28 cellular contexts compared by ENCODE assay signal in the genomic region with DNA sequence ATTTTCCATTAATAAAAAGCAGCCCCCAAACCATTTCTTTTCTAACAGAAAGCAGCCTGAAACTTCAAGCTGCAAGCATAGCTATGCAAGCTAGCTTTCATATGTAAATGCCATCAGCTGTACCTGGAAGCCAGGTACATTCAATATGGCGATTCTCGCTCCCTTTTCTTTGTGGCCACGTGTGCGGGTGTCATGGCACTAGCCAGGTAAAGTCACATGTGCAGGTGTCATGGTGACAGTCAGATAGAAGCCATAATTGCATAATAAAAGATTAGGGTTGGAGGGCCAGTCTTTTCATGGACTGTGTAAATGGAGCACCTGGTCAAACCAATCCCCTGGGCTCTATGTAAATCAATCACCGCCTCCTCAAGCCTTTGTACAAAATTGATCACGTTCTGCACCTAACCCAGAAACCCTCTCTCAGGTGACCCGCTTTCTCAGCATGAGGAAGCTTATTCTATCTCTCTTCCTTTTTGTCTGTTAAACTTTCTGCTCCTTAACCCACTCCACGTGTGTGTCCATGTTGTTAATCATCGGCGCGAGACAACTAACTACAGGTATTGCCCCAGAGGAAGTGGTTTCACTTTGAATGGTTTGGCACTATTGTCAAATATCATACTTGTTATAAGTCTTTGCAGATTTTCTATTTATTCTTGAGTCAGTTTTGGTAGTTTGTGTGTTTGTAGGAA. TPM values are rescaled to one million over a fixed set of nuclear protein-coding genes. Genes with fewer than 3 reads are reported as not detected.
A peak's percentile ranks its signal among the peaks of the same experiment; 100 is the strongest.
DNase-seq lines count a peak whose midpoint lies in the region; ATAC-seq and TF ChIP-seq lines count a peak whose summit lies in the region.
"Had no signal": no experiment of that assay in that cellular context is flagged by ENCODE, and none has a peak within 500 bp of the region (broad histone marks: within the 10 kb centered on the region; RNA-seq: fewer than 3 reads in every experiment).

No MANE protein-coding gene starts in this region.

- peaks cover 10% of the 10 kb centered on the region for H3K9me3 ChIP-seq in HUES48 (ENCODE audit: control insufficient read depth, insufficient read depth, low read length)
- H3K9me3 ChIP-seq: MG63 had no signal

- no TSS peak for BruUV-seq in MCF 10A (replicated peaks; lab: Mats Ljungman, UMichigan)

- H3K4me1 Mint-ChIP-seq in activated T-helper 17 cell treated with anti-CD3 and anti-CD28 coated beads, Interleukin-2, amount 50 U/mL, for 72 hours: peaks cover under 1% of the 10 kb centered on the region
- H3K4me1 Mint-ChIP-seq in memory B cell: peaks cover 2% of the 10 kb centered on the region
- H3K4me1 Mint-ChIP-seq in MCF 10A (ENCODE audit: insufficient read depth, unreplicated experiment): peaks cover 8% of the 10 kb centered on the region
- peaks cover 10% of the 10 kb centered on the region for H3K4me1 Mint-ChIP-seq in activated naive CD4-positive, alpha-beta T cell treated with anti-CD3 and anti-CD28 coated beads, Interleukin-2, amount 10 ng/mL, durations not matched to agents 7 days and 5 days

- no peaks in the 10 kb centered on the region for H3K27me3 ChIP-seq in HUES48 (ENCODE audit: control insufficient read depth, insufficient read depth, low read length)
- H3K27me3 ChIP-seq: MG63 had no signal

- POLR2A ChIA-PET in MCF 10A (lab: Yijun Ruan, JAX): no interaction called here

- no peak for TF ChIP-seq CTCF in MCF 10A (IDR thresholded peaks at IDR 0.05; ENCODE audit: unreplicated experiment)

- no peaks in the 10 kb centered on the region for H3K9me3 Mint-ChIP-seq in activated T-helper 17 cell treated with anti-CD3 and anti-CD28 coated beads, Interleukin-2, amount 50 U/mL, for 72 hours
- H3K9me3 Mint-ChIP-seq in memory B cell: no peaks in the 10 kb centered on the region
- no peaks in the 10 kb centered on the region for H3K9me3 Mint-ChIP-seq in MCF 10A (ENCODE audit: unreplicated experiment)
- H3K9me3 Mint-ChIP-seq in activated naive CD4-positive, alpha-beta T cell treated with anti-CD3 and anti-CD28 coated beads, Interleukin-2, amount 10 ng/mL, durations not matched to agents 7 days and 5 days: no peaks in the 10 kb centered on the region
- H3K9me3 Mint-ChIP-seq: activated T-helper 2 cell treated with anti-CD3 and anti-CD28 coated beads, Interferon-gamma antibody, Interleukin-2, Interleukin-4, amounts not matched to agents 10 μg/mL and 5 μg/mL and 100 μg/mL, durations not matched to agents 14 hours and 24 hours and 36 hours; CD4-positive, alpha-beta T cell; central memory CD8-positive, alpha-beta T cell had no signal

- CTCF ChIA-PET in MCF 10A (lab: Yijun Ruan, JAX): interaction anchor here (0.6 to 1.1 kb wide), 2 partner anchors 240 to 656 kb away, joined by 3 to 4 read pairs; no protein-coding TSS in a partner anchor
- CTCF ChIA-PET in activated naive CD4-positive, alpha-beta T cell treated with anti-CD3 and anti-CD28 coated beads, Interleukin-2, amount 10 ng/mL, durations not matched to agents 7 days and 5 days (lab: Charles Lee): no interaction called here

- ATAC-seq in activated T-helper 17 cell treated with anti-CD3 and anti-CD28 coated beads, Interleukin-2, amount 50 U/mL, for 72 hours (replicated peaks): no peak
- no peak for ATAC-seq in memory B cell (ENCODE audit: low read depth)
- ATAC-seq: K562, SK-N-SH treated with all-trans-retinoic acid at 6 μM for 48 hours had no signal

- H3K4me3 ChIP-seq in HUES48 (ENCODE audit: low read depth, low read length): peak overlapping the region; percentile 41; the same call in 1 of the 2 replicates
- H3K4me3 ChIP-seq: K562, MG63, skin epidermis had no signal

- no peaks in the 10 kb centered on the region for H3K36me3 Mint-ChIP-seq in activated T-helper 17 cell treated with anti-CD3 and anti-CD28 coated beads, Interleukin-2, amount 50 U/mL, for 72 hours (ENCODE audit: low read depth)
- H3K36me3 Mint-ChIP-seq in memory B cell: peaks cover 2% of the 10 kb centered on the region
- H3K36me3 Mint-ChIP-seq in MCF 10A (ENCODE audit: insufficient read depth, unreplicated experiment): no peaks in the 10 kb centered on the region
- no peaks in the 10 kb centered on the region for H3K36me3 Mint-ChIP-seq in activated naive CD4-positive, alpha-beta T cell treated with anti-CD3 and anti-CD28 coated beads, Interleukin-2, amount 10 ng/mL, durations not matched to agents 7 days and 5 days

- H3K36me3 ChIP-seq in HUES48 (ENCODE audit: control insufficient read depth, insufficient read depth, low read length): no peaks in the 10 kb centered on the region
- H3K36me3 ChIP-seq: MG63 had no signal

- peaks cover 24% of the 10 kb centered on the region for H3K4me1 ChIP-seq in HUES48 (ENCODE audit: control insufficient read depth, insufficient read depth, low read length)

- DNase-seq in NCI-H748 (lab: John Stamatoyannopoulos, UW; ENCODE audit: unreplicated experiment) (peak; percentile 11), NCI-H748 treated with DMSO at 0.1 percent for 48 hours (lab: John Stamatoyannopoulos, UW) (no peak), memory B cell (ENCODE audit: low spot score in 2 of 2) (no peak), HT-29 (ENCODE audit: low spot score) (no peak), MCF 10A (ENCODE audit: unreplicated experiment) (no peak)
- no peak for DNase-seq in activated naive CD4-positive, alpha-beta T cell treated with anti-CD3 and anti-CD28 coated beads, Interleukin-2, amount 10 ng/mL, durations not matched to agents 7 days and 5 days
- DNase-seq: activated CD4-positive, alpha-beta T cell treated with anti-CD3 and anti-CD28 coated beads for 48 hours; aorta; CD4-positive, alpha-beta T cell; dermis blood vessel endothelial cell; kidney glomerular epithelial cell; MG63; NCI-H1436; NCI-H524 treated with DMSO at 0.1 percent for 48 hours; OCI-M1; trophoblast cell had no signal

- peak overlapping the region; percentile 46 for H3K4me3 Mint-ChIP-seq in activated T-helper 17 cell treated with anti-CD3 and anti-CD28 coated beads, Interleukin-2, amount 50 U/mL, for 72 hours
- peak overlapping the region; percentile 15 for H3K4me3 Mint-ChIP-seq in memory B cell
- no peak overlapping the region for H3K4me3 Mint-ChIP-seq in MCF 10A (ENCODE audit: unreplicated experiment)
- H3K4me3 Mint-ChIP-seq in activated naive CD4-positive, alpha-beta T cell treated with anti-CD3 and anti-CD28 coated beads, Interleukin-2, amount 10 ng/mL, durations not matched to agents 7 days and 5 days: no peak overlapping the region
- H3K4me3 Mint-ChIP-seq: activated naive CD8-positive, alpha-beta T cell; CD4-positive, alpha-beta T cell; central memory CD8-positive, alpha-beta T cell had no signal

- H3K9ac ChIP-seq in HUES48 (ENCODE audit: low read depth, low read length): no peak overlapping the region

- no peak overlapping the region for H3K27ac Mint-ChIP-seq in activated T-helper 17 cell treated with anti-CD3 and anti-CD28 coated beads, Interleukin-2, amount 50 U/mL, for 72 hours
- H3K27ac Mint-ChIP-seq in memory B cell: no peak overlapping the region
- no peak overlapping the region for H3K27ac Mint-ChIP-seq in MCF 10A (ENCODE audit: low read depth, unreplicated experiment)
- H3K27ac Mint-ChIP-seq in activated naive CD4-positive, alpha-beta T cell treated with anti-CD3 and anti-CD28 coated beads, Interleukin-2, amount 10 ng/mL, durations not matched to agents 7 days and 5 days: no peak overlapping the region
- H3K27ac Mint-ChIP-seq: activated naive CD8-positive, alpha-beta T cell; activated T-helper 2 cell treated with anti-CD3 and anti-CD28 coated beads, Interferon-gamma antibody, Interleukin-2, Interleukin-4, amounts not matched to agents 10 μg/mL and 5 μg/mL and 100 μg/mL, durations not matched to agents 14 hours and 24 hours and 36 hours; CD4-positive, alpha-beta T cell had no signal

- intact Hi-C loops in MCF 10A (cut with micrococcal nuclease): no loop called here

- no peaks in the 10 kb centered on the region for H3K27me3 Mint-ChIP-seq in activated T-helper 17 cell treated with anti-CD3 and anti-CD28 coated beads, Interleukin-2, amount 50 U/mL, for 72 hours
- no peaks in the 10 kb centered on the region for H3K27me3 Mint-ChIP-seq in memory B cell
- H3K27me3 Mint-ChIP-seq in MCF 10A (ENCODE audit: insufficient read depth, unreplicated experiment): peaks cover 24% of the 10 kb centered on the region
- H3K27me3 Mint-ChIP-seq in activated naive CD4-positive, alpha-beta T cell treated with anti-CD3 and anti-CD28 coated beads, Interleukin-2, amount 10 ng/mL, durations not matched to agents 7 days and 5 days: peaks cover 5% of the 10 kb centered on the region
- H3K27me3 Mint-ChIP-seq: activated naive CD8-positive, alpha-beta T cell; CD4-positive, alpha-beta T cell; central memory CD8-positive, alpha-beta T cell had no signal

- H3K27ac ChIP-seq in HUES48 (ENCODE audit: low read depth, low read length): peak overlapping the region; percentile 5
- H3K27ac ChIP-seq: 22Rv1, skin epidermis had no signal

RNA-seq across cellular contexts. Expression of a gene that starts 18.0 kb away (rescaled TPM):
- total RNA-seq in activated T-helper 17 cell treated with anti-CD3 and anti-CD28 coated beads, Interleukin-2, amount 50 U/mL, for 72 hours: under 1 TPM in 1 of 2 donors, not detected in 1; 0.29 TPM
- not detected in 2 replicates for total RNA-seq in HT-29 (2014; rRNA removed; shearing (Covaris generic))
- total RNA-seq in MCF 10A (2022): not detected in 2 replicates
- total RNA-seq: activated T-helper 2 cell treated with anti-CD3 and anti-CD28 coated beads, Interferon-gamma antibody, Interleukin-2, Interleukin-4, amounts not matched to agents 10 μg/mL and 5 μg/mL and 100 μg/mL, durations not matched to agents 14 hours and 24 hours and 36 hours; aorta; CD4-positive, alpha-beta T cell; dermis blood vessel endothelial cell; fibroblast of lung; pulmonary artery endothelial cell; T-helper 2 cell treated with Interferon-gamma antibody and Interleukin-4, amounts not matched to agents 100 ng/mL and 5 ng/mL, for 36 hours had no signal

RNA-seq across cellular contexts. Expression of a gene that starts 24.7 kb away (rescaled TPM):
- under 1 TPM in 1 of 2 donors, not detected in 1; 0.37 TPM for total RNA-seq in activated T-helper 17 cell treated with anti-CD3 and anti-CD28 coated beads, Interleukin-2, amount 50 U/mL, for 72 hours
- total RNA-seq in HT-29 (2014; rRNA removed; shearing (Covaris generic)): not detected in 2 replicates
- not detected in 2 replicates for total RNA-seq in MCF 10A (2022)
- total RNA-seq: activated T-helper 2 cell treated with anti-CD3 and anti-CD28 coated beads, Interferon-gamma antibody, Interleukin-2, Interleukin-4, amounts not matched to agents 10 μg/mL and 5 μg/mL and 100 μg/mL, durations not matched to agents 14 hours and 24 hours and 36 hours; dermis blood vessel endothelial cell; fibroblast of lung; K562; pulmonary artery endothelial cell; T-helper 2 cell treated with Interferon-gamma antibody and Interleukin-4, amounts not matched to agents 100 ng/mL and 5 ng/mL, for 36 hours had no signal

Comparison
In these comparisons a context has a peak if more than half of its experiments do, and no peak if none do; other contexts are left out.
1. H3K4me3 Mint-ChIP-seq: peak in activated T-helper 17 cell treated with anti-CD3 and anti-CD28 coated beads, Interleukin-2, amount 50 U/mL, for 72 hours (single experiment) and memory B cell (single experiment); none in MCF 10A (single experiment) and activated naive CD4-positive, alpha-beta T cell treated with anti-CD3 and anti-CD28 coated beads, Interleukin-2, amount 10 ng/mL, durations not matched to agents 7 days and 5 days (single experiment).